25 cellular contexts compared by ENCODE assay signal in the genomic region with DNA sequence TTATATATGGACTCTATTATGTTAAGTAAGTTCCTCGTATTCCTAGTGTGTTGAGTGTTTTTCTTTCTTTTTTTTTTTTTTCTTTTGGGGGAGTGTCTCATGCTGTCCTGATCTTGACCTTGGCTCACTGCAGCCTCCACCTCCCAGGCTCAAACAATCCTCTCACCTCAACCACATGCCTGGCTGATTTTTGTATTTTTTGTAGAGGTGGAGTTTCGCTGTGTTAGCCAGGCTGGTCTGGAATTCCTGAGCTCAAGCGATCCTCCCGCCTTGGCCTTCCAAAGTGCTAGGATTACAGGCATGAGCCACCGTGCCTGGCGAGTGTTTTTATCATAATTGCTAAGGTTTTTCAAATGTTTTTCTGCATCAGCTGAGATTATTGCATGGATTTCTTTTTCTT.
"Had no signal": no experiment of that assay in that cellular context is flagged by ENCODE, and none has a peak within 500 bp of the region (broad histone marks: within the 10 kb centered on the region; RNA-seq: fewer than 3 reads in every experiment).

No MANE protein-coding gene starts in this region.

- H3K27ac Mint-ChIP-seq: naive thymus-derived CD4-positive, alpha-beta T cell; nephron; neural progenitor cell; progenitor cell of endocrine pancreas; stimulated activated naive B cell treated with anti-CD40 and anti-IgM and Interleukin-4, amounts not matched to agents 10 μg/mL and 1 μg/mL and 100 μg/mL, for 72 hours had no signal

- DNase-seq: naive thymus-derived CD4-positive, alpha-beta T cell; natural killer cell; occipital lobe; ovary; posterior cingulate gyrus; psoas muscle; right cardiac atrium; right lobe of liver; sigmoid colon; small intestine; stimulated activated CD4-positive, alpha-beta T cell treated with anti-CD3 and anti-CD28 coated beads, Interleukin-15, amount 100 ng/mL, for 24 hours; stimulated activated CD4-positive, alpha-beta T cell treated with anti-CD3 and anti-CD28 coated beads, Interleukin-2, amount 100 ng/mL, for 24 hours; stimulated activated CD4-positive, alpha-beta T cell treated with anti-CD3 and anti-CD28 coated beads, Interleukin-2, amount 100 ng/mL, for 48 hours; stimulated activated CD4-positive, alpha-beta T cell treated with anti-CD3 and anti-CD28 coated beads, Interleukin-4, amount 100 ng/mL, for 24 hours; stimulated activated naive B cell treated with anti-CD40 and anti-IgM and Interleukin-4, amounts not matched to agents 10 μg/mL and 1 μg/mL and 100 μg/mL, for 72 hours; stimulated activated naive CD4-positive, alpha-beta T cell treated with Interleukin-2 at 50 U/mL for 16 hours; stimulated activated naive CD8-positive, alpha-beta T cell treated with anti-CD3 and anti-CD28 coated beads, Interleukin-15, amount 100 ng/mL, for 72 hours; substantia nigra; testis; trophoblast cell; upper lobe of left lung had no signal

- H3K4me1 Mint-ChIP-seq: nephron; neural progenitor cell; stimulated activated naive CD8-positive, alpha-beta T cell treated with anti-CD3 and anti-CD28 coated beads, Interleukin-15, amount 100 ng/mL, for 72 hours had no signal

- H3K4me3 Mint-ChIP-seq: natural killer cell; nephron; neural progenitor cell; stimulated activated effector memory CD8-positive, alpha-beta T cell treated with anti-CD3 and anti-CD28 coated beads, Interleukin-12 subunit alpha, Interleukin-12 subunit beta, amount 100 ng/mL, for 72 hours; stimulated activated naive B cell treated with anti-CD40 and anti-IgM and Interleukin-4, amounts not matched to agents 10 μg/mL and 1 μg/mL and 100 μg/mL, for 72 hours; stimulated activated naive CD8-positive, alpha-beta T cell treated with anti-CD3 and anti-CD28 coated beads, Interleukin-15, amount 100 ng/mL, for 72 hours had no signal

- H3K27me3 Mint-ChIP-seq: naive thymus-derived CD4-positive, alpha-beta T cell; progenitor cell of endocrine pancreas; stimulated activated naive B cell treated with anti-CD40 and anti-IgM and Interleukin-4, amounts not matched to agents 10 μg/mL and 1 μg/mL and 100 μg/mL, for 72 hours; stimulated activated naive CD8-positive, alpha-beta T cell treated with anti-CD3 and anti-CD28 coated beads, Interleukin-15, amount 100 ng/mL, for 72 hours had no signal

- ATAC-seq: naive thymus-derived CD4-positive, alpha-beta T cell; natural killer cell; psoas muscle; right cardiac atrium; right lobe of liver; stimulated activated effector memory CD8-positive, alpha-beta T cell treated with anti-CD3 and anti-CD28 coated beads, Interleukin-12 subunit alpha, Interleukin-12 subunit beta, amount 100 ng/mL, for 72 hours; stimulated activated naive B cell treated with anti-CD40 and anti-IgM and Interleukin-4, amounts not matched to agents 10 μg/mL and 1 μg/mL and 100 μg/mL, for 72 hours; stimulated activated naive CD8-positive, alpha-beta T cell treated with anti-CD3 and anti-CD28 coated beads, Interleukin-15, amount 100 ng/mL, for 72 hours had no signal

- H3K9me3 Mint-ChIP-seq: natural killer cell had no signal
